ENCODE assay signal across 8 cellular contexts in the genomic region with DNA sequence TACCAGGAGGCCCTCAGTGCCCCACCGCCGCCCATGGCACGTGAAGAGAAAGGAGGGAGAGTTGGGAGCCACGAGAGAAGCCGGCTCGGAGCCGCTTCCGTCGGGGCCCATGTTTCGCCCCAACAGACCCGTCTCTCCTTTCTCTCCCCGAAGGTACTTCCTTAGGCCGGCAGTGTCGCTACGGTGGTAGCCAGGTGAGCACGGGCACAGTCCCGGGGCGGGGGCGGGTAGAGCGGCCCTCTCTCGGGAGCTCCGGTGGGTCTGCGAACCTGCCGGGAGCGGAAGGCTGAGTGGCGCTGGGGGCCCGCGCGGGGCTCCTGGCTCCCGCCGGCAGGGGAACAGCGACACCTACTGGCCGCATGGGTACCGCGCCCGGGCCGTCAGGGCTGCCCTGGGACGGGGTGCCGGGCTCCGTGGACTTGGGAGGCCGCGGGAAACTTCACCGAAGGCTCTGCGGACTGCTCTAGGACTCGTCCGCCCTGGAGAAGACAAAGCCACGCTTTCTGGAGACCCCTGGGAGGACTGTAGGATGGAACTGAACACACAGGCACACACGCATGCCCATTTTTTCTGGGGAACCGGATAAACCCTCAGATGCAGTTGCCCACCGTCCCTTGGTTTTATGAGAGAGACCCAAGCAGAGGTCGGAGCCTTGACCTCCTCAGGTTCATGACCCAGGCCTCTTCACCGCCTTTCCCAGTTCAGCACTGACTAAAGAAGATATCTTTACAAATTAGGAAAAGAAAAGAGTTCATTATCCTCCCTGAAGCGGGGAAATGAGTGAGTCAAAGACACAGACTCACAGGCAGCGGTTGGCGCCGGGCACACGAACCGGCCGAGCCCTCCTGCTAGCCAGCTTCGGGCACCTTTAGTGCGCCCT.
DNase-seq lines count a peak whose midpoint lies in the region; ATAC-seq and TF ChIP-seq lines count a peak whose summit lies in the region.

No MANE protein-coding gene starts in this region.

- peaks cover 1% of the 10 kb centered on the region for H3K9me3 Mint-ChIP-seq in activated naive CD4-positive, alpha-beta T cell treated with anti-CD3 and anti-CD28 coated beads for 36 hours

- H3K4me3 Mint-ChIP-seq in activated naive CD4-positive, alpha-beta T cell treated with anti-CD3 and anti-CD28 coated beads for 36 hours: peak overlapping the region; percentile 43

- no peak overlapping the region for H3K27ac Mint-ChIP-seq in activated naive CD4-positive, alpha-beta T cell treated with anti-CD3 and anti-CD28 coated beads for 36 hours

- no peaks in the 10 kb centered on the region for H4K20me1 ChIP-seq in DND-41 (ENCODE audit: insufficient read depth, low read length)
- H4K20me1 ChIP-seq in SK-N-SH (ENCODE audit: insufficient read depth): no peaks in the 10 kb centered on the region

- TF ChIP-seq POLR2A in upper lobe of left lung (IDR thresholded peaks at IDR 0.05): no peak

- H3K4me3 ChIP-seq in DND-41 (ENCODE audit: low read depth in 1 of 2, low read length in 2 of 2) (no peak overlapping the region), HUES6 (ENCODE audit: low read depth, low read length) (peak overlapping the region; percentile 56), SK-N-SH (ENCODE audit: low read depth in 2 of 2, low read length in 1 of 2) (peak overlapping the region; percentile 24 to 52), cardiac muscle cell (peak overlapping the region; percentile 17), upper lobe of left lung (peak overlapping the region in 3 of 4 donors; percentile 27 to 47 (median 44))

- H3K27ac ChIP-seq in DND-41 (ENCODE audit: low read length) (no peak overlapping the region), HUES6 (ENCODE audit: low read depth, low read length) (no peak overlapping the region), SK-N-SH (ENCODE audit: low read depth in 2 of 2, low read length in 1 of 2) (no peak overlapping the region), cardiac muscle cell (no peak overlapping the region), upper lobe of left lung (no peak overlapping the region)

- H3K9ac ChIP-seq in DND-41 (ENCODE audit: low read depth, low read length): no peak overlapping the region
- no peak overlapping the region for H3K9ac ChIP-seq in HUES6 (ENCODE audit: low read length)
- no peak overlapping the region for H3K9ac ChIP-seq in SK-N-SH

- no peaks in the 10 kb centered on the region for H3F3A ChIP-seq in SK-N-SH (replicated peaks; ENCODE audit: insufficient read depth)

- TF ChIP-seq CTCF in DND-41 (IDR thresholded peaks at IDR 0.05; ENCODE audit: borderline replicate concordance, extremely low read depth, low read length, poor library complexity, severe bottlenecking) (peak; percentile 81), SK-N-SH (IDR thresholded peaks at IDR 0.05) (peak; percentile 90), cardiac muscle cell (IDR thresholded peaks at IDR 0.05; ENCODE audit: low read depth, low read length) (peak; percentile 92), upper lobe of left lung (IDR thresholded peaks at IDR 0.05) (peak; percentile 84 to 94 (median 92))

- H2AFZ ChIP-seq in DND-41 (ENCODE audit: low read depth, low read length): peak overlapping the region; percentile 45; the same call in 1 of the 2 replicates
- H2AFZ ChIP-seq in SK-N-SH (ENCODE audit: low read depth): no peak overlapping the region

- H3K36me3 ChIP-seq in DND-41 (ENCODE audit: insufficient read depth, low read length) (no peaks in the 10 kb centered on the region), HUES6 (ENCODE audit: control insufficient read depth, insufficient read depth, low read length) (no peaks in the 10 kb centered on the region), SK-N-SH (replicated peaks in 1 of 2; ENCODE audit: control insufficient read depth in 1 of 2, insufficient read depth in 2 of 2, low read length in 1 of 2) (no peaks in the 10 kb centered on the region), cardiac muscle cell (no peaks in the 10 kb centered on the region), upper lobe of left lung (no peaks in the 10 kb centered on the region)

- TF ChIP-seq EP300 in SK-N-SH (IDR thresholded peaks at IDR 0.05; ENCODE audit: borderline replicate concordance in 1 of 2, low read depth in 1 of 2, low read length in 1 of 2) (no peak), upper lobe of left lung (IDR thresholded peaks at IDR 0.05) (no peak)

- POLR2A ChIA-PET in SK-N-SH (lab: Yijun Ruan, JAX): no interaction called here

- ATAC-seq in DND-41 (ENCODE audit: insufficient read depth, low read depth): peak; percentile 95
- ATAC-seq in GM21515 (IDR thresholded peaks at IDR 0.05; ENCODE audit: unreplicated experiment): peak; percentile 79
- ATAC-seq in upper lobe of left lung (ENCODE audit: low FRiP score in 2 of 2): peak; percentile 87 to 95

- intact Hi-C loops in activated naive CD4-positive, alpha-beta T cell treated with anti-CD3 and anti-CD28 coated beads for 36 hours (cut with micrococcal nuclease): loop anchor here (1.0 kb wide), 2 partner anchors 539 to 899 kb away; no protein-coding TSS in a partner anchor
- intact Hi-C loops in posterior cingulate gyrus (cut with DNase I): loop anchor here (5.0 to 10.0 kb wide), 2 partner anchors 538 to 1266 kb away; partner anchors contain the start of gene CCNH

- no peaks in the 10 kb centered on the region for H3K4me1 ChIP-seq in DND-41 (ENCODE audit: insufficient read depth, low read length)
- H3K4me1 ChIP-seq in HUES6 (ENCODE audit: control insufficient read depth, insufficient read depth, low read length): peaks cover 38% of the 10 kb centered on the region
- H3K4me1 ChIP-seq in SK-N-SH (ENCODE audit: control insufficient read depth in 1 of 2, insufficient read depth in 2 of 2, low read depth in 1 of 2, low read length in 1 of 2): peaks cover 6 to 10% of the 10 kb centered on the region in 2 experiments; a peak in 1 of 4 replicates
- H3K4me1 ChIP-seq in cardiac muscle cell (ENCODE audit: low read depth): no peaks in the 10 kb centered on the region
- H3K4me1 ChIP-seq in upper lobe of left lung: peaks cover 15 to 27% (median 20%) of the 10 kb centered on the region in 4 donors

- peaks cover 15% of the 10 kb centered on the region for H3K4me1 Mint-ChIP-seq in activated naive CD4-positive, alpha-beta T cell treated with anti-CD3 and anti-CD28 coated beads for 36 hours (ENCODE audit: low read depth)

- H3K36me3 Mint-ChIP-seq in activated naive CD4-positive, alpha-beta T cell treated with anti-CD3 and anti-CD28 coated beads for 36 hours (ENCODE audit: low read depth): no peaks in the 10 kb centered on the region

- TF ChIP-seq RAD21 in SK-N-SH (IDR thresholded peaks at IDR 0.05; ENCODE audit: low read length): peak; percentile 73

- CTCF ChIA-PET in SK-N-SH (lab: Yijun Ruan, JAX): interaction anchor here (0.6 to 6.5 kb wide), 26 partner anchors 8 to 934 kb away, joined by 3 to 83 read pairs (median 4); no protein-coding TSS in a partner anchor
- CTCF ChIA-PET in activated naive CD4-positive, alpha-beta T cell treated with anti-CD3 and anti-CD28 coated beads for 36 hours (lab: Charles Lee): interaction anchor here (0.7 to 4.5 kb wide), 7 partner anchors 11 to 899 kb away, joined by 3 to 31 read pairs (median 4); no protein-coding TSS in a partner anchor

- no peaks in the 10 kb centered on the region for H3K9me2 ChIP-seq in SK-N-SH

- H3K4me2 ChIP-seq in DND-41 (ENCODE audit: insufficient read depth, low read length) (peak overlapping the region; percentile 33; the same call in 1 of the 2 replicates), SK-N-SH (peak overlapping the region; percentile 74; the same call in 1 of the 2 replicates)

- DNase-seq in DND-41: peak; percentile 55
- DNase-seq in SK-N-SH: peak; percentile 94
- peak; percentile 77 for DNase-seq in activated naive CD4-positive, alpha-beta T cell treated with anti-CD3 and anti-CD28 coated beads for 36 hours
- DNase-seq in cardiac muscle cell (ENCODE audit: low read depth in 1 of 2, low spot score in 1 of 2): peak; percentile 62 to 84
- DNase-seq in posterior cingulate gyrus: peak; percentile 80 to 97 (median 90)
- DNase-seq in upper lobe of left lung: peak; percentile 72 to 95

- peaks cover 73% of the 10 kb centered on the region for H3K27me3 Mint-ChIP-seq in activated naive CD4-positive, alpha-beta T cell treated with anti-CD3 and anti-CD28 coated beads for 36 hours (ENCODE audit: low read depth)

- H3K9me3 ChIP-seq in DND-41 (ENCODE audit: insufficient read depth, low read length, severe bottlenecking) (no peaks in the 10 kb centered on the region), HUES6 (ENCODE audit: control insufficient read depth, insufficient read depth, low read depth, low read length) (no peaks in the 10 kb centered on the region), SK-N-SH (no peaks in the 10 kb centered on the region), cardiac muscle cell (ENCODE audit: low read depth) (no peaks in the 10 kb centered on the region), upper lobe of left lung (no peaks in the 10 kb centered on the region)

- H3K79me2 ChIP-seq in DND-41 (ENCODE audit: insufficient read depth, low read length) (no peaks in the 10 kb centered on the region), SK-N-SH (ENCODE audit: insufficient read depth) (no peaks in the 10 kb centered on the region)

- 5% methylated on average over 28 of the region's 61 CpGs for WGBS in SK-N-SH (ENCODE audit: low lambda C conversion rate)
- WGBS in upper lobe of left lung, 2 donors: 4 to 7% methylated on average over 22 to 50 of the region's 61 CpGs

- H3K27me3 ChIP-seq in DND-41 (ENCODE audit: insufficient read depth, low read length, poor library complexity) (peaks cover 13% of the 10 kb centered on the region), HUES6 (ENCODE audit: control insufficient read depth, insufficient read depth, low read length) (peaks cover 100% of the 10 kb centered on the region), SK-N-SH (ENCODE audit: insufficient read depth) (peaks cover 93% of the 10 kb centered on the region), cardiac muscle cell (peaks cover 100% of the 10 kb centered on the region), upper lobe of left lung (peaks cover 0 to 90% (median 51%) of the 10 kb centered on the region in 4 donors)

TF ChIP-seq in SK-N-SH, 30 proteins besides CTCF, POLR2A, EP300 and RAD21 (continues in another document):
- TF ChIP-seq JUND (IDR thresholded peaks at IDR 0.05): no peak
- TF ChIP-seq SMC3 (IDR thresholded peaks at IDR 0.05; ENCODE audit: low read depth, low read length): peak; percentile 73

Comparison
In these comparisons a context has a peak if more than half of its experiments do, and no peak if none do; other contexts are left out.
1. H3K4me3 ChIP-seq: peak in HUES6 (single experiment), SK-N-SH (2 of 2), cardiac muscle cell (single experiment) and upper lobe of left lung (3 of 4); none in DND-41 (0 of 2).
2. Peak in every context shown above with its lines, with median percentiles within 50 percentile points of each other: ATAC-seq, DNase-seq and CTCF ChIP-seq.